8 cellular contexts compared by ENCODE assay signal in genomic region chr20:58389968-58390658, GRCh38. TPM values are rescaled to one million over a fixed set of nuclear protein-coding genes. Genes with fewer than 3 reads are reported as not detected.
A peak's percentile ranks its signal among the peaks of the same experiment; 100 is the strongest.
DNase-seq lines count a peak whose midpoint lies in the region; ATAC-seq and TF ChIP-seq lines count a peak whose summit lies in the region.

No MANE protein-coding gene starts in this region.

- ATAC-seq in gastroesophageal sphincter = no peak
- no peak for ATAC-seq in HG03565 (IDR thresholded peaks at IDR 0.05; ENCODE audit: unreplicated experiment)
- ATAC-seq in GM19463 (IDR thresholded peaks at IDR 0.05; ENCODE audit: unreplicated experiment) = no peak

- H3K36me3 ChIP-seq in HAP-1 (replicated peaks) (peaks cover 18% of the 10 kb centered on the region), gastroesophageal sphincter (peaks cover 0 to 3% of the 10 kb centered on the region in 2 donors), skeletal muscle satellite cell (ENCODE audit: insufficient read depth, low read length) (peaks cover 21% of the 10 kb centered on the region)

- peaks cover 14% of the 10 kb centered on the region for H3K4me1 ChIP-seq in HAP-1
- peaks cover 7 to 52% (median 18%) of the 10 kb centered on the region in 3 donors for H3K4me1 ChIP-seq in gastroesophageal sphincter
- peaks cover 39% of the 10 kb centered on the region for H3K4me1 ChIP-seq in skeletal muscle satellite cell (ENCODE audit: control insufficient read depth, insufficient read depth, low read length)

- peaks cover 5% of the 10 kb centered on the region; the same call in 1 of the 2 replicates for H3K27me3 ChIP-seq in HAP-1 (ENCODE audit: low read depth)
- H3K27me3 ChIP-seq in gastroesophageal sphincter = no peaks in the 10 kb centered on the region
- no peaks in the 10 kb centered on the region for H3K27me3 ChIP-seq in skeletal muscle satellite cell (ENCODE audit: control insufficient read depth, insufficient read depth, low read length)

- H3K4me2 ChIP-seq in skeletal muscle satellite cell (ENCODE audit: low read length) = peak overlapping the region; percentile 99

- WGBS in gastroesophageal sphincter (ENCODE audit: low coverage in 1 of 2), 2 donors = 60 to 75% methylated on average over 8 to 11 of the region's 17 CpGs

- H3K27ac ChIP-seq in VCaP = peak overlapping the region; percentile 96
- H3K27ac ChIP-seq in gastroesophageal sphincter = peak overlapping the region; percentile 87 to 98 (median 96)

- peak overlapping the region; percentile 74 for H3K4me3 ChIP-seq in HAP-1
- peak overlapping the region; percentile 82 to 95 for H3K4me3 ChIP-seq in gastroesophageal sphincter
- peak overlapping the region; percentile 93 for H3K4me3 ChIP-seq in skeletal muscle satellite cell (ENCODE audit: low read length)

- H3K9me3 ChIP-seq in HAP-1 (no peaks in the 10 kb centered on the region), gastroesophageal sphincter (no peaks in the 10 kb centered on the region), skeletal muscle satellite cell (replicated peaks; ENCODE audit: low read length) (no peaks in the 10 kb centered on the region)

- DNase-seq in HAP-1 (ENCODE audit: low spot score in 2 of 2) = no peak
- DNase-seq in NCI-H510A treated with DMSO at 0.1 percent for 48 hours (lab: John Stamatoyannopoulos, UW) = no peak
- no peak for DNase-seq in activated effector memory CD4-positive, alpha-beta T cell treated with anti-CD3 and anti-CD28 coated beads, Interleukin-2, amount 50 U/mL, for 16 hours

- no peak for TF ChIP-seq CTCF in VCaP (conservative IDR thresholded peaks at IDR 0.05)
- TF ChIP-seq CTCF in gastroesophageal sphincter (IDR thresholded peaks at IDR 0.05) = no peak

- in situ Hi-C loops in HAP-1 (cut with MboI; ENCODE audit: low sequenced_read_pairs) = no loop called here

- H3K9ac ChIP-seq in skeletal muscle satellite cell (ENCODE audit: low read depth, low read length) = peak overlapping the region; percentile 99

- no peak for TF ChIP-seq POLR2A in gastroesophageal sphincter (IDR thresholded peaks at IDR 0.05)

- no peak for TF ChIP-seq EP300 in gastroesophageal sphincter (IDR thresholded peaks at IDR 0.05)

RNA-seq across cellular contexts. Expression of gene VAPB, which starts 1.1 kb away (rescaled TPM):
- 10 to 100 TPM; 30.4 to 43.1 (median 35.9) TPM for total RNA-seq in gastroesophageal sphincter
- total RNA-seq in skeletal muscle satellite cell (2012; rRNA removed) = 10.9 and 12.9 TPM in 2 replicates
